ENCODE assay signal across 28 cellular contexts in genomic region chr17:30827082-30827481, GRCh38.
"Had no signal": no experiment of that assay in that cellular context is flagged by ENCODE, and none has a peak within 500 bp of the region (broad histone marks: within the 10 kb centered on the region; RNA-seq: fewer than 3 reads in every experiment).

No MANE protein-coding gene starts in this region.

- DNase-seq: dermis blood vessel endothelial cell; effector memory CD4-positive, alpha-beta T cell; foreskin keratinocyte; heart left ventricle; kidney; mucosa of descending colon; naive B cell; nucleus accumbens; sigmoid colon; stimulated activated CD4-positive, alpha-beta T cell treated with anti-CD3 and anti-CD28 coated beads, Interleukin-2, amount 100 ng/mL, for 24 hours; stimulated activated CD4-positive, alpha-beta T cell treated with anti-CD3 and anti-CD28 coated beads, Interleukin-4, amount 100 ng/mL, for 4 hours; stimulated activated naive CD4-positive, alpha-beta T cell; stimulated activated naive CD8-positive, alpha-beta T cell treated with anti-CD3 and anti-CD28 coated beads, Interleukin-15, amount 100 ng/mL, for 72 hours; transverse colon had no signal

- H3K27me3 ChIP-seq: esophagus muscularis mucosa, foreskin keratinocyte, gastroesophageal sphincter, heart left ventricle, hepatocyte, right atrium auricular region, sigmoid colon, suprapubic skin, transverse colon, vagina had no signal

- H2AFZ ChIP-seq: hepatocyte had no signal

- H3K27ac ChIP-seq: coronary artery, esophagus muscularis mucosa, foreskin keratinocyte, gastroesophageal sphincter, heart left ventricle, prostate gland, right atrium auricular region, sigmoid colon, suprapubic skin, vagina had no signal

- FAIRE-seq: endothelial cell of umbilical vein, kidney had no signal

- H3K27ac Mint-ChIP-seq: memory B cell; stimulated activated naive CD8-positive, alpha-beta T cell treated with anti-CD3 and anti-CD28 coated beads, Interleukin-15, amount 100 ng/mL, for 72 hours had no signal

- H3K4me2 ChIP-seq: hepatocyte had no signal

- H3K36me3 Mint-ChIP-seq: mesothelial cell of epicardium, naive B cell had no signal

- ATAC-seq: foreskin keratinocyte; gastroesophageal sphincter; heart left ventricle; left lobe of liver; mucosa of descending colon; natural killer cell treated with Interleukin-12 subunit alpha and Interleukin-12 subunit beta and Interleukin-15 and Interleukin-18, amount 100 ng/mL, for 72 hours; stimulated activated naive CD8-positive, alpha-beta T cell treated with anti-CD3 and anti-CD28 coated beads, Interleukin-15, amount 100 ng/mL, for 72 hours had no signal

- H3K4me3 ChIP-seq: coronary artery, esophagus muscularis mucosa, gastroesophageal sphincter, heart left ventricle, hepatocyte, lung, mucosa of descending colon, prostate gland, right atrium auricular region, sigmoid colon, suprapubic skin, transverse colon, vagina had no signal

- H3K9me3 ChIP-seq: esophagus muscularis mucosa, gastroesophageal sphincter, heart left ventricle, mucosa of descending colon, prostate gland, right atrium auricular region, sigmoid colon, suprapubic skin, transverse colon, vagina had no signal

- H3K4me3 Mint-ChIP-seq: memory B cell; mesothelial cell of epicardium; natural killer cell treated with Interleukin-12 subunit alpha and Interleukin-12 subunit beta and Interleukin-15 and Interleukin-18, amount 100 ng/mL, for 72 hours; stimulated activated naive CD8-positive, alpha-beta T cell treated with anti-CD3 and anti-CD28 coated beads, Interleukin-15, amount 100 ng/mL, for 72 hours had no signal

- H3K9me3 Mint-ChIP-seq: memory B cell; mesothelial cell of epicardium; naive B cell; natural killer cell treated with Interleukin-12 subunit alpha and Interleukin-12 subunit beta and Interleukin-15 and Interleukin-18, amount 100 ng/mL, for 72 hours; stimulated activated naive CD8-positive, alpha-beta T cell treated with anti-CD3 and anti-CD28 coated beads, Interleukin-15, amount 100 ng/mL, for 72 hours had no signal

- H3K36me3 ChIP-seq: esophagus muscularis mucosa, gastroesophageal sphincter, heart left ventricle, prostate gland, right atrium auricular region, sigmoid colon, suprapubic skin, transverse colon, vagina had no signal

- H3K27me3 Mint-ChIP-seq: memory B cell; naive B cell; natural killer cell treated with Interleukin-12 subunit alpha and Interleukin-12 subunit beta and Interleukin-15 and Interleukin-18, amount 100 ng/mL, for 72 hours; stimulated activated naive CD8-positive, alpha-beta T cell treated with anti-CD3 and anti-CD28 coated beads, Interleukin-15, amount 100 ng/mL, for 72 hours had no signal
